ENCODE assay signal across 8 cellular contexts in genomic region chr2:190881074-190881479, GRCh38. TPM values are rescaled to one million over a fixed set of nuclear protein-coding genes. Genes with fewer than 3 reads are reported as not detected.
DNase-seq lines count a peak whose midpoint lies in the region; ATAC-seq and TF ChIP-seq lines count a peak whose summit lies in the region.

No MANE protein-coding gene starts in this region.

- H2BK15ac ChIP-seq in IMR-90 (ENCODE audit: low read depth, low read length) = no peak overlapping the region

- BruUV-seq in IMR-90 (replicated peaks; lab: Mats Ljungman, UMichigan) = TSS peak; percentile 20

- H3K14ac ChIP-seq in IMR-90 (replicated peaks; ENCODE audit: low read depth, low read length) = peak overlapping the region; percentile 81

- no peak overlapping the region for H4K5ac ChIP-seq in IMR-90 (ENCODE audit: low read depth, low read length)

- peak overlapping the region; percentile 71; the same call in 1 of the 2 replicates for H3K23ac ChIP-seq in IMR-90 (ENCODE audit: low read depth, low read length)

- no peaks in the 10 kb centered on the region; the same call in 1 of the 2 replicates for H3K9me1 ChIP-seq in IMR-90 (ENCODE audit: insufficient read depth, low read length)

- H3K27me3 ChIP-seq in IMR-90 (ENCODE audit: control insufficient read depth, insufficient read depth, low read length) (no peaks in the 10 kb centered on the region), dorsolateral prefrontal cortex (no peaks in the 10 kb centered on the region), muscle layer of colon (ENCODE audit: control insufficient read depth in 1 of 2, insufficient read depth in 2 of 2, low read length in 2 of 2) (no peaks in the 10 kb centered on the region)

- in situ Hi-C loops in IMR-90 (cut with MboI; ENCODE audit: low sequenced_read_pairs) = no loop called here

- POLR2A ChIA-PET in IMR-90 (lab: Charles Lee; ENCODE audit: unreplicated experiment) = interaction anchor here (0.6 to 1.3 kb wide), 4 partner anchors 26 to 68 kb away, joined by 3 to 8 read pairs (median 6); no protein-coding TSS in a partner anchor

- peaks cover 3% of the 10 kb centered on the region; the same call in 1 of the 2 replicates for H3K4me1 ChIP-seq in IMR-90 (ENCODE audit: control insufficient read depth, insufficient read depth, low read length)
- H3K4me1 ChIP-seq in muscle layer of colon (ENCODE audit: insufficient read depth, low read length) = peaks cover 19% of the 10 kb centered on the region

- no peak overlapping the region; the same call in 1 of the 2 replicates for H2AK5ac ChIP-seq in IMR-90 (ENCODE audit: low read depth, low read length)

- H3K4me2 ChIP-seq in IMR-90 (ENCODE audit: low read depth, low read length) = peak overlapping the region; percentile 27

- H3K27ac ChIP-seq in IMR-90 (ENCODE audit: insufficient read depth, low read length) (peak overlapping the region; percentile 97), dorsolateral prefrontal cortex (peak overlapping the region; percentile 66 to 99 (median 95)), muscle layer of colon (ENCODE audit: low read depth, low read length) (peak overlapping the region; percentile 95)

- H3K4me3 ChIP-seq in IMR-90 (ENCODE audit: insufficient read depth, low read depth, low read length) (peak overlapping the region; percentile 66), dorsolateral prefrontal cortex (peak overlapping the region; percentile 72 to 98 (median 89)), muscle layer of colon (ENCODE audit: low read depth in 1 of 2, low read length in 2 of 2) (peak overlapping the region; percentile 90 to 100)

- H3K79me1 ChIP-seq in IMR-90 (ENCODE audit: low read depth in 1 of 2, low read length in 2 of 2) = peaks cover 4 to 14% of the 10 kb centered on the region in 2 experiments; a peak in 2 of 4 replicates

- CTCF ChIA-PET in IMR-90 (lab: Yijun Ruan, JAX) = no interaction called here

- H2BK20ac ChIP-seq in IMR-90 (ENCODE audit: low read depth, low read length) = no peak overlapping the region

- H4K8ac ChIP-seq in IMR-90 (ENCODE audit: low read depth in 2 of 2, low read length in 2 of 2) = peak overlapping the region in 1 of 2 experiments; percentile 50; a peak in 2 of 4 replicates

- H4K91ac ChIP-seq in IMR-90 (ENCODE audit: insufficient read depth, low read depth, low read length) = peak overlapping the region; percentile 20; the same call in 1 of the 2 replicates

- 0 out of 2 replicates have a peak overlapping the region, but pooled peaks have one; percentile 30 for H2BK120ac ChIP-seq in IMR-90 (ENCODE audit: low read depth, low read length)

- dilution Hi-C loops in IMR-90 (cut with HindIII; ENCODE audit: low sequenced_read_pairs, unreplicated experiment) = no loop called here

- 0% methylated on average over 23 of the region's 52 CpGs; no CpG with 5 or more reads in 1 of the 2 experiments for WGBS in IMR-90 (ENCODE audit: extremely low coverage in 2 of 2, insufficient read length in 1 of 2), 2 experiments

- H3K36me3 ChIP-seq in IMR-90 (ENCODE audit: control insufficient read depth, insufficient read depth, low read length) (no peaks in the 10 kb centered on the region), muscle layer of colon (ENCODE audit: insufficient read depth, low read length) (no peaks in the 10 kb centered on the region)

- intact Hi-C loops in IMR-90 (cut with micrococcal nuclease) (loop anchor here (2.0 to 5.0 kb wide), 2 partner anchors 30 to 44 kb away; no protein-coding TSS in a partner anchor), dorsolateral prefrontal cortex (cut with DNase I) (loop anchor here (2.0 to 10.0 kb wide), 4 partner anchors 131 to 476 kb away; partner anchors contain the start of genes STAT1 (in 2 of the 2) and MFSD6 (in 1 of the 2))

- TF ChIP-seq CTCF in IMR-90 (conservative IDR thresholded peaks at IDR 0.05; ENCODE audit: low read depth, low read length) (no peak), dorsolateral prefrontal cortex (IDR thresholded peaks at IDR 0.05 in 54 of 56, conservative IDR thresholded peaks at IDR 0.05 in 2 of 56; ENCODE audit: low read depth in 1 of 56, partially characterized antibody in 56 of 56) (no peak)

- peak; percentile 0 for ATAC-seq in GM18868 (IDR thresholded peaks at IDR 0.05; ENCODE audit: unreplicated experiment)
- peak; percentile 1; the same call in 1 of the 2 replicates for ATAC-seq in IMR-90 (ENCODE audit: low read depth)

- H3K9me3 ChIP-seq in IMR-90 (ENCODE audit: control insufficient read depth, insufficient read depth, low read length) (no peaks in the 10 kb centered on the region), muscle layer of colon (ENCODE audit: low read length) (no peaks in the 10 kb centered on the region)

- peak overlapping the region; percentile 88 for H2AFZ ChIP-seq in IMR-90 (replicated peaks; ENCODE audit: low read length, poor library complexity)

- peak overlapping the region; percentile 91 for H2BK5ac ChIP-seq in IMR-90 (ENCODE audit: low read depth, low read length, poor library complexity, severe bottlenecking)

- H3K9ac ChIP-seq in IMR-90 (ENCODE audit: low read depth, low read length) = peak overlapping the region; percentile 94
- peak overlapping the region; percentile 85 for H3K9ac ChIP-seq in muscle layer of colon (ENCODE audit: low read length)

- peak overlapping the region; percentile 75 for H3K4ac ChIP-seq in IMR-90 (ENCODE audit: low read depth, low read length)

- 0 out of 2 replicates have a peak overlapping the region, but pooled peaks have one; percentile 31 for H3K18ac ChIP-seq in IMR-90 (ENCODE audit: low read depth, low read length)

- peak overlapping the region; percentile 45 for H3K56ac ChIP-seq in IMR-90 (ENCODE audit: extremely low read depth, insufficient read depth, low read length)

- TF ChIP-seq POLR2A in IMR-90 (IDR thresholded peaks at IDR 0.05; ENCODE audit: low read depth, low read length) = no peak

- H4K20me1 ChIP-seq in IMR-90 (ENCODE audit: insufficient read depth, low read length) = peaks cover 41% of the 10 kb centered on the region; the same call in 1 of the 2 replicates

- H2AK9ac ChIP-seq in IMR-90 (replicated peaks; ENCODE audit: low read depth, low read length, poor library complexity) = peak overlapping the region; percentile 96

- TF ChIP-seq RAD21 in IMR-90 (IDR thresholded peaks at IDR 0.05; ENCODE audit: low read length) = no peak

- DNase-seq in IMR-90 = no peak
- peak in 1 of 10 donors; percentile 46 for DNase-seq in dorsolateral prefrontal cortex
- DNase-seq in AG08396 (ENCODE audit: low spot score) = no peak
- no peak for DNase-seq in AG08395 (ENCODE audit: low spot score)
- no peak for DNase-seq in ureter (ENCODE audit: low spot score)
- DNase-seq in effector CD8-positive, alpha-beta T cell (lab: John Stamatoyannopoulos, UW) = no peak

TF ChIP-seq in IMR-90, 13 proteins besides CTCF, POLR2A, EP300 and RAD21:
- no peak for TF ChIP-seq RCOR1 (IDR thresholded peaks at IDR 0.05; ENCODE audit: insufficient replicate concordance, low read length)
- TF ChIP-seq NFE2L2 (IDR thresholded peaks at IDR 0.05; ENCODE audit: low read depth, low read length) = no peak
- no peak for TF ChIP-seq SMC3 (IDR thresholded peaks at IDR 0.05; ENCODE audit: low read depth, low read length)
- TF ChIP-seq FOS (IDR thresholded peaks at IDR 0.05; ENCODE audit: low read depth, low read length) = no peak
- TF ChIP-seq, protein P1, sequence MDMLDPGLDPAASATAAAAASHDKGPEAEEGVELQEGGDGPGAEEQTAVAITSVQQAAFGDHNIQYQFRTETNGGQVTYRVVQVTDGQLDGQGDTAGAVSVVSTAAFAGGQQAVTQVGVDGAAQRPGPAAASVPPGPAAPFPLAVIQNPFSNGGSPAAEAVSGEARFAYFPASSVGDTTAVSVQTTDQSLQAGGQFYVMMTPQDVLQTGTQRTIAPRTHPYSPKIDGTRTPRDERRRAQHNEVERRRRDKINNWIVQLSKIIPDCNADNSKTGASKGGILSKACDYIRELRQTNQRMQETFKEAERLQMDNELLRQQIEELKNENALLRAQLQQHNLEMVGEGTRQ (IDR thresholded peaks at IDR 0.05; ENCODE audit: low read depth, low read length) = no peak
- TF ChIP-seq MAZ (IDR thresholded peaks at IDR 0.05; ENCODE audit: borderline replicate concordance, low read depth, low read length) = no peak
- no peak for TF ChIP-seq CEBPB (IDR thresholded peaks at IDR 0.05; ENCODE audit: low read depth, low read length)
- TF ChIP-seq ELK1 (IDR thresholded peaks at IDR 0.05; ENCODE audit: borderline replicate concordance, low read depth, low read length) = no peak
- TF ChIP-seq MXI1 (IDR thresholded peaks at IDR 0.05; ENCODE audit: borderline replicate concordance, low read depth, low read length) = no peak; the same call in 1 of the 2 replicates
- TF ChIP-seq MAFK (IDR thresholded peaks at IDR 0.05; ENCODE audit: low read depth, low read length) = no peak
- TF ChIP-seq CHD1 (IDR thresholded peaks at IDR 0.05; ENCODE audit: low read depth, low read length) = no peak
- TF ChIP-seq BHLHE40 (IDR thresholded peaks at IDR 0.05; ENCODE audit: low read depth, low read length) = no peak
- TF ChIP-seq RFX5 (IDR thresholded peaks at IDR 0.05; ENCODE audit: low read depth, low read length) = no peak
TF ChIP-seq in IMR-90: peak in this region for 0.

RNA-seq across cellular contexts. Expression of gene GLS, which starts 0.5 kb away (rescaled TPM):
- total RNA-seq in IMR-90 (2012; rRNA removed) = 130 and 279 TPM in 2 replicates
- polyA plus RNA-seq in IMR-90 (2012; rRNA removed) = 63.2 and 87.5 TPM in 2 replicates
- polyA plus RNA-seq in IMR-90 (2012; cell fraction: cytosol; rRNA removed) = 10.3 and 16.9 TPM in 2 replicates
- 45.0 and 212 TPM in 2 replicates for polyA plus RNA-seq in IMR-90 (2012; cell fraction: nucleus; rRNA removed; ENCODE audit: low replicate concordance)
- total RNA-seq in dorsolateral prefrontal cortex = 100 to 1,000 TPM; 130 to 387 (median 309) TPM
- 105 TPM for total RNA-seq in ureter
